In the genomic region with DNA sequence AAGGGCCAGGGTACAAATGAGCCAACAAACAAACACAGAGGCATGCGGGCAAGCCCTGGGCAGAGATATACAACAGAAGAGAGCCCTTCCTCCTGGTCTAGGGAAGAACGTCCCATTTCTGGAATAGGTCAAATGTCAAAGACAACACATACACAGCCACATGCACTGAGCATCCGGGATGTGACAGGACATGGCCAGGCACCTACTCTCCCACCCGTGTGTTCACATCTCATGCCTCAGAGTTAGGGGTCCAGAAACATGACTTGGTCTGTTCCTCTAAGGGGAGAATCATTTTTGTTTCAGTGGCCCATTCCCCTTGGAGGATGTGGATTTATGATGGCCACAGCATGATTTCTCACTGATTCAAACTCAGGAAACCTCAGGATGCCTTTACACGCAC, we compare ENCODE assay signal across 2 cellular contexts.
TF ChIP-seq lines count a peak whose summit lies in the region.

No MANE protein-coding gene starts in this region.

TF ChIP-seq in IMR-90, 13 proteins besides CTCF, POLR2A, EP300 and RAD21:
- no peak for TF ChIP-seq FOS (IDR thresholded peaks at IDR 0.05; ENCODE audit: low read depth, low read length)
- TF ChIP-seq, protein P1, sequence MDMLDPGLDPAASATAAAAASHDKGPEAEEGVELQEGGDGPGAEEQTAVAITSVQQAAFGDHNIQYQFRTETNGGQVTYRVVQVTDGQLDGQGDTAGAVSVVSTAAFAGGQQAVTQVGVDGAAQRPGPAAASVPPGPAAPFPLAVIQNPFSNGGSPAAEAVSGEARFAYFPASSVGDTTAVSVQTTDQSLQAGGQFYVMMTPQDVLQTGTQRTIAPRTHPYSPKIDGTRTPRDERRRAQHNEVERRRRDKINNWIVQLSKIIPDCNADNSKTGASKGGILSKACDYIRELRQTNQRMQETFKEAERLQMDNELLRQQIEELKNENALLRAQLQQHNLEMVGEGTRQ (IDR thresholded peaks at IDR 0.05; ENCODE audit: low read depth, low read length): no peak
- no peak for TF ChIP-seq BHLHE40 (IDR thresholded peaks at IDR 0.05; ENCODE audit: low read depth, low read length)
- TF ChIP-seq MXI1 (IDR thresholded peaks at IDR 0.05; ENCODE audit: borderline replicate concordance, low read depth, low read length): no peak
- no peak for TF ChIP-seq RCOR1 (IDR thresholded peaks at IDR 0.05; ENCODE audit: insufficient replicate concordance, low read length)
- no peak for TF ChIP-seq MAFK (IDR thresholded peaks at IDR 0.05; ENCODE audit: low read depth, low read length)
- no peak for TF ChIP-seq CEBPB (IDR thresholded peaks at IDR 0.05; ENCODE audit: low read depth, low read length)
- no peak for TF ChIP-seq SMC3 (IDR thresholded peaks at IDR 0.05; ENCODE audit: low read depth, low read length)

TF ChIP-seq in WTC11, 78 proteins besides CTCF, POLR2A, EP300 and RAD21:
- TF ChIP-seq NR2C2 (CRISPR knock-in tag; IDR thresholded peaks at IDR 0.05) (no peak), GTF2I (CRISPR knock-in tag; conservative IDR thresholded peaks at IDR 0.05) (no peak), SP1 (CRISPR knock-in tag; conservative IDR thresholded peaks at IDR 0.05) (no peak), ESRRA (CRISPR knock-in tag; IDR thresholded peaks at IDR 0.05; ENCODE audit: borderline replicate concordance) (no peak), KAT7 (CRISPR knock-in tag; IDR thresholded peaks at IDR 0.05; ENCODE audit: borderline replicate concordance) (no peak), MXD4 (CRISPR knock-in tag; IDR thresholded peaks at IDR 0.05; ENCODE audit: borderline replicate concordance) (no peak), TP53 (CRISPR knock-in tag; IDR thresholded peaks at IDR 0.05) (no peak), NFYB (CRISPR knock-in tag; conservative IDR thresholded peaks at IDR 0.05; ENCODE audit: low read depth) (no peak), SOX15 (CRISPR knock-in tag; IDR thresholded peaks at IDR 0.05) (no peak), GRHL2 (CRISPR knock-in tag; IDR thresholded peaks at IDR 0.05; ENCODE audit: insufficient replicate concordance, severe bottlenecking) (no peak), ZNF396 (CRISPR knock-in tag; IDR thresholded peaks at IDR 0.05; ENCODE audit: borderline replicate concordance) (no peak), PRRX2 (CRISPR knock-in tag; IDR thresholded peaks at IDR 0.05) (no peak), OVOL2 (CRISPR knock-in tag; IDR thresholded peaks at IDR 0.05; ENCODE audit: borderline replicate concordance) (no peak), ETV6 (CRISPR knock-in tag; IDR thresholded peaks at IDR 0.05) (no peak)
- TF ChIP-seq, protein P2, sequence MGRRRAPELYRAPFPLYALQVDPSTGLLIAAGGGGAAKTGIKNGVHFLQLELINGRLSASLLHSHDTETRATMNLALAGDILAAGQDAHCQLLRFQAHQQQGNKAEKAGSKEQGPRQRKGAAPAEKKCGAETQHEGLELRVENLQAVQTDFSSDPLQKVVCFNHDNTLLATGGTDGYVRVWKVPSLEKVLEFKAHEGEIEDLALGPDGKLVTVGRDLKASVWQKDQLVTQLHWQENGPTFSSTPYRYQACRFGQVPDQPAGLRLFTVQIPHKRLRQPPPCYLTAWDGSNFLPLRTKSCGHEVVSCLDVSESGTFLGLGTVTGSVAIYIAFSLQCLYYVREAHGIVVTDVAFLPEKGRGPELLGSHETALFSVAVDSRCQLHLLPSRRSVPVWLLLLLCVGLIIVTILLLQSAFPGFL (CRISPR knock-in tag; IDR thresholded peaks at IDR 0.05; ENCODE audit: borderline replicate concordance): no peak
- TF ChIP-seq, protein P3, sequence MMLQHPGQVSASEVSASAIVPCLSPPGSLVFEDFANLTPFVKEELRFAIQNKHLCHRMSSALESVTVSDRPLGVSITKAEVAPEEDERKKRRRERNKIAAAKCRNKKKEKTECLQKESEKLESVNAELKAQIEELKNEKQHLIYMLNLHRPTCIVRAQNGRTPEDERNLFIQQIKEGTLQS (CRISPR knock-in tag; conservative IDR thresholded peaks at IDR 0.05): no peak
- TF ChIP-seq, protein P4, sequence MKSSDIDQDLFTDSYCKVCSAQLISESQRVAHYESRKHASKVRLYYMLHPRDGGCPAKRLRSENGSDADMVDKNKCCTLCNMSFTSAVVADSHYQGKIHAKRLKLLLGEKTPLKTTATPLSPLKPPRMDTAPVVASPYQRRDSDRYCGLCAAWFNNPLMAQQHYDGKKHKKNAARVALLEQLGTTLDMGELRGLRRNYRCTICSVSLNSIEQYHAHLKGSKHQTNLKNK (CRISPR knock-in tag; IDR thresholded peaks at IDR 0.05): no peak
